22 cellular contexts compared by ENCODE assay signal in the genomic region with DNA sequence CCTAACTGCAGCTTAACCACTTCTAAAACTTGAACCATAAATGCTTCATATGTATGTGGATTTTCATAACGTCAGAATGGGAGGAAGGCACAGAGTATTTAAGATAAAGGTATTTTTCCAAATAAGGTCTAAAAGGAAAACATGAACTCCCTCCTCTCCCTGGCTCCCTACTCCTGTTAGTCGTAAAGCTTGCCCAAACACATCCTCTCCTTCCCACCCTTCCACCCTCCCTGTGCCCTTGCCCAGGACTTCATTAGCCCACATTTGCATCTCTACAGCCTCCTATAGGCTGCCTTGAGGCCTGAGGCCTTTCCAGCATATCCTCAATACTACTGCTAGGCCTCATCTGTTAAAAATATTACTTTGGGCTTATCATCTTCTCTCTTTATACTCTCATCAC. TPM values are rescaled to one million over a fixed set of nuclear protein-coding genes. Genes with fewer than 3 reads are reported as not detected.
DNase-seq lines count a peak whose midpoint lies in the region; ATAC-seq, FAIRE-seq and TF ChIP-seq lines count a peak whose summit lies in the region.
"Had no signal": no experiment of that assay in that cellular context is flagged by ENCODE, and none has a peak within 500 bp of the region (broad histone marks: within the 10 kb centered on the region; RNA-seq: fewer than 3 reads in every experiment).

No MANE protein-coding gene starts in this region.

- H3K27me3 ChIP-seq in GM23338 (ENCODE audit: insufficient read depth) (no peaks in the 10 kb centered on the region), H9 (ENCODE audit: insufficient read depth, low read length) (no peaks in the 10 kb centered on the region), bronchial epithelial cell (ENCODE audit: control insufficient read depth, insufficient read depth, low read length) (no peaks in the 10 kb centered on the region)
- H3K27me3 ChIP-seq: Peyer's patch, SJCRH30 had no signal

- peak; percentile 88 for ATAC-seq in GM23338
- ATAC-seq: T-cell had no signal

- TF ChIP-seq CTCF in GM23338 (conservative IDR thresholded peaks at IDR 0.05; ENCODE audit: low read depth in 2 of 2), result no peak
- TF ChIP-seq CTCF in H9 (conservative IDR thresholded peaks at IDR 0.05), result no peak
- no peak for TF ChIP-seq CTCF in bronchial epithelial cell (IDR thresholded peaks at IDR 0.05; ENCODE audit: insufficient read depth, low read length, severe bottlenecking)
- TF ChIP-seq CTCF in mesothelial cell of epicardium (IDR thresholded peaks at IDR 0.05; ENCODE audit: unreplicated experiment), result no peak

- H3T11ph ChIP-seq in H9 (ENCODE audit: low read length), result no peak overlapping the region

- no peak overlapping the region for H3K18ac ChIP-seq in H9 (ENCODE audit: insufficient read length, low read depth, low read length)

- H3K4me3 Mint-ChIP-seq in GM23338, result no peak overlapping the region
- H3K4me3 Mint-ChIP-seq in H9, result no peak overlapping the region
- H3K4me3 Mint-ChIP-seq in mesothelial cell of epicardium, result no peak overlapping the region
- H3K4me3 Mint-ChIP-seq: CD4-positive, CD25-positive, alpha-beta regulatory T cell; T-cell had no signal

- no peak overlapping the region for H3K14ac ChIP-seq in H9 (ENCODE audit: insufficient read depth, low read length)

- no peak overlapping the region for H2BK120ac ChIP-seq in H9 (ENCODE audit: low read depth, low read length, poor library complexity, severe bottlenecking)

- no peak overlapping the region for H4K5ac ChIP-seq in H9 (ENCODE audit: insufficient read length, low read depth, low read length)

- H3K27ac ChIP-seq in GM23338 (ENCODE audit: low read depth), result no peak overlapping the region
- no peak overlapping the region for H3K27ac ChIP-seq in H9 (ENCODE audit: insufficient read length, low read depth, low read length)
- H3K27ac ChIP-seq: Peyer's patch, SJCRH30 had no signal

- H4K20me1 ChIP-seq in GM23338 (replicated peaks; ENCODE audit: insufficient read depth) (no peaks in the 10 kb centered on the region), H9 (ENCODE audit: control insufficient read depth, insufficient read depth, insufficient read length) (no peaks in the 10 kb centered on the region)

- no CpG with 5 or more reads among the region's 2 CpGs for WGBS in H9 (ENCODE audit: extremely low coverage, insufficient read length, low lambda C conversion rate)

- no peak overlapping the region for H3K56ac ChIP-seq in H9 (ENCODE audit: insufficient read length, low read depth, low read length)

- no peak overlapping the region for H4K8ac ChIP-seq in H9 (replicated peaks; ENCODE audit: insufficient read length, low read depth, low read length)

- no peak overlapping the region for H3K9ac ChIP-seq in H9 (ENCODE audit: extremely low read depth, insufficient read length, low read length)

- H3K79me1 ChIP-seq in H9 (ENCODE audit: insufficient read depth, low read depth, low read length, poor library complexity, severe bottlenecking), result no peaks in the 10 kb centered on the region

- H3K27me3 Mint-ChIP-seq in GM23338 (ENCODE audit: insufficient read depth, low read depth, poor library complexity), result no peaks in the 10 kb centered on the region
- no peaks in the 10 kb centered on the region for H3K27me3 Mint-ChIP-seq in H9 (ENCODE audit: low read depth)
- no peaks in the 10 kb centered on the region for H3K27me3 Mint-ChIP-seq in mesothelial cell of epicardium (ENCODE audit: low read depth)

- no peaks in the 10 kb centered on the region for H3K9me3 ChIP-seq in H9 (ENCODE audit: control insufficient read depth, low read depth, low read length)
- H3K9me3 ChIP-seq: Peyer's patch, SJCRH30 had no signal

- H3K27ac Mint-ChIP-seq in GM23338 (no peak overlapping the region), H9 (no peak overlapping the region), mesothelial cell of epicardium (peak overlapping the region; percentile 22)
- H3K27ac Mint-ChIP-seq: CD4-positive, CD25-positive, alpha-beta regulatory T cell; T-cell had no signal

- H3K23ac ChIP-seq in H9 (ENCODE audit: insufficient read length, low read depth, low read length), result no peak overlapping the region

- H3K4ac ChIP-seq in H9 (ENCODE audit: low read depth, low read length), result no peak overlapping the region

- no peaks in the 10 kb centered on the region for H3F3A ChIP-seq in GM23338 (replicated peaks; ENCODE audit: low read depth)

- H2BK15ac ChIP-seq in H9 (ENCODE audit: low read depth, low read length), result no peak overlapping the region

- H3K36me3 ChIP-seq in GM23338 (ENCODE audit: insufficient read depth) (no peaks in the 10 kb centered on the region), bronchial epithelial cell (ENCODE audit: control insufficient read depth, insufficient read depth, low read length) (no peaks in the 10 kb centered on the region)
- H3K36me3 ChIP-seq: Peyer's patch, SJCRH30 had no signal

- H3K4me1 Mint-ChIP-seq in GM23338 (peaks cover 19% of the 10 kb centered on the region), H9 (peaks cover 16% of the 10 kb centered on the region in 2 experiments), mesothelial cell of epicardium (peaks cover 15% of the 10 kb centered on the region)
- H3K4me1 Mint-ChIP-seq: T-cell had no signal

- H4K91ac ChIP-seq in H9 (ENCODE audit: insufficient read length, low read depth, low read length), result no peak overlapping the region

- H3K4me1 ChIP-seq in GM23338 (ENCODE audit: insufficient read depth) (peaks cover 16% of the 10 kb centered on the region), H9 (ENCODE audit: insufficient read depth, low read length) (no peaks in the 10 kb centered on the region; the same call in 1 of the 2 replicates)
- H3K4me1 ChIP-seq: Peyer's patch, SJCRH30 had no signal

- no peaks in the 10 kb centered on the region for H3K9me2 ChIP-seq in GM23338 (ENCODE audit: insufficient read depth)

- H2AK5ac ChIP-seq in H9 (ENCODE audit: insufficient read length, low read length), result no peak overlapping the region

- no peaks in the 10 kb centered on the region for H3K36me3 Mint-ChIP-seq in GM23338 (ENCODE audit: low read depth)
- H3K36me3 Mint-ChIP-seq in H9 (ENCODE audit: insufficient read depth in 1 of 3, low read depth in 3 of 3), result no peaks in the 10 kb centered on the region
- no peaks in the 10 kb centered on the region for H3K36me3 Mint-ChIP-seq in mesothelial cell of epicardium
- H3K36me3 Mint-ChIP-seq: CD4-positive, CD25-positive, alpha-beta regulatory T cell; T-cell had no signal

- H3K4me3 ChIP-seq in GM23338 (no peak overlapping the region), bronchial epithelial cell (ENCODE audit: low read depth, low read length) (no peak overlapping the region)
- H3K4me3 ChIP-seq: Peyer's patch, SJCRH30 had no signal

- H3K9me3 Mint-ChIP-seq in GM23338, result no peaks in the 10 kb centered on the region
- H3K9me3 Mint-ChIP-seq in H9, result no peaks in the 10 kb centered on the region; a peak in 1 of 5 replicates
- no peaks in the 10 kb centered on the region for H3K9me3 Mint-ChIP-seq in mesothelial cell of epicardium
- H3K9me3 Mint-ChIP-seq: CD4-positive, CD25-positive, alpha-beta regulatory T cell; T-cell had no signal

- no peak overlapping the region for H2BK12ac ChIP-seq in H9 (ENCODE audit: insufficient read length, low read depth, low read length)

- no peak for FAIRE-seq in bronchial epithelial cell (lab: Jason Lieb, UNC)
- FAIRE-seq: GM12891, H54 had no signal

- H3K4me2 ChIP-seq in GM23338 (peak overlapping the region; percentile 34; the same call in 1 of the 2 replicates), H9 (ENCODE audit: insufficient read depth, insufficient read length, low read length) (no peak overlapping the region)

- peak overlapping the region; percentile 88 for H2AFZ ChIP-seq in GM23338
- H2AFZ ChIP-seq in H9 (ENCODE audit: low read length), result no peak overlapping the region

- no peaks in the 10 kb centered on the region for H3K79me2 ChIP-seq in GM23338 (replicated peaks; ENCODE audit: insufficient read depth)
- H3K79me2 ChIP-seq in H9 (ENCODE audit: insufficient read depth, low read length), result no peaks in the 10 kb centered on the region

- H3K23me2 ChIP-seq in H9 (ENCODE audit: insufficient read length, low read depth, low read length, poor library complexity, severe bottlenecking), result no peaks in the 10 kb centered on the region

- DNase-seq in GM23338 (ENCODE audit: low spot score) (peak; percentile 12), H9 (peak; percentile 52), bronchial epithelial cell (ENCODE audit: low read depth) (peak; percentile 54), mesothelial cell of epicardium (ENCODE audit: low spot score in 2 of 2, unreplicated experiment in 2 of 2) (no peak)
- DNase-seq in activated CD8-positive, alpha-beta memory T cell treated with anti-CD3 and anti-CD28 coated beads, Interleukin-2, amount 50 U/mL, for 4 hours, result no peak
- no peak for DNase-seq in stimulated activated CD4-positive, alpha-beta T cell treated with anti-CD3 and anti-CD28 coated beads, Interleukin-4, amount 100 ng/mL, for 24 hours
- no peak for DNase-seq in activated CD4-positive, alpha-beta T cell treated with anti-CD3 and anti-CD28 coated beads, Interleukin-2, amount 50 U/mL, for 1 hour
- DNase-seq: CD4-positive, CD25-positive, alpha-beta regulatory T cell; DND-41; KBM-7; NCI-H1105; NCI-H2081; NCI-H446; NCI-H69; NK-92 treated with Interleukin-12 subunit alpha and Interleukin-12 subunit beta, amount 100 ng/mL, for 24 hours; Peyer's patch; SJCRH30; T-cell had no signal

- H2BK5ac ChIP-seq in H9 (ENCODE audit: insufficient read length, low read length), result no peak overlapping the region

- H2BK20ac ChIP-seq in H9 (ENCODE audit: low read depth, low read length, poor library complexity, severe bottlenecking), result no peak overlapping the region

TF ChIP-seq in GM23338, 12 proteins besides CTCF, POLR2A, EP300 and RAD21 (continues in another document):
- TF ChIP-seq EZH2phosphoT487 (IDR thresholded peaks at IDR 0.05; ENCODE audit: unreplicated experiment), result no peak
- TF ChIP-seq CREB1 (CRISPR knock-in tag; IDR thresholded peaks at IDR 0.05; ENCODE audit: low read depth), result no peak
- TF ChIP-seq JUNB (IDR thresholded peaks at IDR 0.05; ENCODE audit: unreplicated experiment), result no peak
- no peak for TF ChIP-seq POLR2AphosphoS5 (IDR thresholded peaks at IDR 0.05; ENCODE audit: low read depth)
- no peak for TF ChIP-seq ZNF114 (CRISPR knock-in tag; IDR thresholded peaks at IDR 0.05)

RNA-seq across cellular contexts. Expression of a gene that starts 17.1 kb away (rescaled TPM):
- total RNA-seq in GM23338 (2014; rRNA removed; shearing (Covaris generic)), result 11.1 and 12.7 TPM in 2 replicates
- polyA plus RNA-seq in GM23338 (2016; fragmentation: Nextera tagmentation; extraction: Ambion mirVana), result 7.2 and 7.3 TPM in 2 replicates
- total RNA-seq in H9 (2021), result 10.6 and 11.5 TPM in 2 replicates
- total RNA-seq in bronchial epithelial cell, result 16.4 and 17.1 TPM in 2 replicates
- total RNA-seq in mesothelial cell of epicardium, result 16.9 to 18.9 TPM (median 18.0 TPM) in 3 replicates

RNA-seq across cellular contexts. Expression of a gene that starts 32.4 kb away (rescaled TPM):
- 1.6 and 1.7 TPM in 2 replicates for total RNA-seq in GM23338 (2014; rRNA removed; shearing (Covaris generic))
- polyA plus RNA-seq in GM23338 (2016; fragmentation: Nextera tagmentation; extraction: Ambion mirVana), result 1.2 TPM in 2 replicates
- total RNA-seq in H9 (2021) (0.46 and 0.57 TPM in 2 replicates), bronchial epithelial cell (under 0.01 TPM in 1 of 2 replicates, not detected in the other), mesothelial cell of epicardium (1.6 to 1.8 TPM (median 1.6 TPM) in 3 replicates)
- total RNA-seq: CD4-positive, CD25-positive, alpha-beta regulatory T cell had no signal
- polyA plus RNA-seq: CD4-positive, CD25-positive, alpha-beta regulatory T cell had no signal

RNA-seq across cellular contexts. Expression of a gene that starts 35.0 kb away (rescaled TPM):
- total RNA-seq in GM23338 (2014; rRNA removed; shearing (Covaris generic)), result not detected in 2 replicates
- polyA plus RNA-seq in GM23338 (2016; fragmentation: Nextera tagmentation; extraction: Ambion mirVana), result 0.06 and 0.28 TPM in 2 replicates
- total RNA-seq in H9 (2021) (not detected in 2 replicates), bronchial epithelial cell (not detected in 2 replicates), mesothelial cell of epicardium (0.20 to 0.25 TPM (median 0.23 TPM) in 3 replicates)
- total RNA-seq: CD4-positive, CD25-positive, alpha-beta regulatory T cell; HT1080; Peyer's patch; SJCRH30 had no signal
- polyA plus RNA-seq: BJ had no signal

Comparison
In these comparisons a context has a peak if more than half of its experiments do, and no peak if none do; other contexts are left out.
1. DNase-seq: peak in GM23338 (single experiment), H9 (single experiment) and bronchial epithelial cell (single experiment); none in mesothelial cell of epicardium (0 of 2), activated CD8-positive, alpha-beta memory T cell treated with anti-CD3 and anti-CD28 coated beads, Interleukin-2, amount 50 U/mL, for 4 hours (single experiment), stimulated activated CD4-positive, alpha-beta T cell treated with anti-CD3 and anti-CD28 coated beads, Interleukin-4, amount 100 ng/mL, for 24 hours (single experiment) and activated CD4-positive, alpha-beta T cell treated with anti-CD3 and anti-CD28 coated beads, Interleukin-2, amount 50 U/mL, for 1 hour (single experiment).